1 cellular context compared by ENCODE assay signal in genomic region chr12:68978678-68979077, GRCh38.
TF ChIP-seq lines count a peak whose summit lies in the region.

No MANE protein-coding gene starts in this region.

TF ChIP-seq in GM23338, 12 proteins besides CTCF, POLR2A, EP300 and RAD21 (continued from another document):
- TF ChIP-seq ZNF462 (CRISPR knock-in tag; IDR thresholded peaks at IDR 0.05) (no peak), NANOG (IDR thresholded peaks at IDR 0.05; ENCODE audit: borderline replicate concordance) (no peak), ZNF331 (CRISPR knock-in tag; IDR thresholded peaks at IDR 0.05; ENCODE audit: low read depth) (no peak), ETS1 (IDR thresholded peaks at IDR 0.05) (no peak), STAT1 (IDR thresholded peaks at IDR 0.05; ENCODE audit: unreplicated experiment) (no peak), POLR2AphosphoS5 (IDR thresholded peaks at IDR 0.05; ENCODE audit: low read depth) (no peak)
